Comparison of ENCODE assay signal across 21 cellular contexts in the genomic region with DNA sequence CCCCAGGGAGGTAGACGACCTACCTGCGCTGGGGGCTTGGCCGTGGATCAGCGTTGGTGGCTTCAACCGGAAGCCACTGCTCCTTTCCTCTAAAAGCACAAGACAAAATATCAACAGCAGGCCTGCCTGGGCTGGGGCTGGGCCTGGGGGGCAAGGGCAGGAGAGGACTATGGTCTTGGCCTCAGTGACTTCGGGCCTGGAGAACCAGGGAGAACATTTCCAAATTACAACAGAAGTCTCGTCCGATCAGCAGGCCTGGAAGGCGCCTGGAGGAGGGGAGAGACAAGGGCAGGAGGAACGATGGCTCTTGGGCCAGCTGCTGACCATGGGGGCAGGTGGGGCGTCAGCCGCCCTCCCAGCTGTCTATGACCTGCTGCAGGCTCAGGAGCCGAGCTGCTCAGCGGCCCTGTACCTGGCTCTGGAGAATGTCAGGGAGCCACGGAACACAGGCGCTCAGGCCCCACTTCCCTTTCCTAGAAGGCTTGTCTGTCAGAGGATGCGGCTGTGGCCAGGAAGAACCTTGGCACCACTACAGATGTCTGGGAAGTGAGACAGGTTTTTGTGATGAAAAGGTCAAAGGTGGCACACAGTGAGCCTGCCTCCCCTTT. TPM values are rescaled to one million over a fixed set of nuclear protein-coding genes. Genes with fewer than 3 reads are reported as not detected.
DNase-seq lines count a peak whose midpoint lies in the region; ATAC-seq and TF ChIP-seq lines count a peak whose summit lies in the region.
"Had no signal": no experiment of that assay in that cellular context is flagged by ENCODE, and none has a peak within 500 bp of the region (broad histone marks: within the 10 kb centered on the region; RNA-seq: fewer than 3 reads in every experiment).

No MANE protein-coding gene starts in this region.

- CTCF ChIA-PET in activated CD8-positive, alpha-beta T cell treated with anti-CD3 and anti-CD28 coated beads, Interleukin-2, amount 10 ng/mL, durations not matched to agents 7 days and 5 days (lab: Charles Lee) = no interaction called here
- CTCF ChIA-PET in activated CD8-positive, alpha-beta T cell treated with anti-CD3 and anti-CD28 coated beads for 36 hours (lab: Charles Lee) = no interaction called here

- peaks cover 0 to 36% (median 8%) of the 10 kb centered on the region in 4 donors for H3K36me3 ChIP-seq in right lobe of liver

- no peaks in the 10 kb centered on the region for H3K27me3 ChIP-seq in right lobe of liver
- H3K27me3 ChIP-seq: foreskin keratinocyte had no signal

- no peak overlapping the region for H3K4me3 ChIP-seq in right lobe of liver

- H3K36me3 Mint-ChIP-seq in activated CD8-positive, alpha-beta T cell treated with anti-CD3 and anti-CD28 coated beads, Interleukin-2, amount 10 ng/mL, durations not matched to agents 7 days and 5 days (ENCODE audit: low read depth) = peaks cover 33% of the 10 kb centered on the region
- peaks cover 16% of the 10 kb centered on the region for H3K36me3 Mint-ChIP-seq in activated CD8-positive, alpha-beta T cell treated with anti-CD3 and anti-CD28 coated beads for 36 hours (ENCODE audit: low read depth)
- peaks cover 58% of the 10 kb centered on the region for H3K36me3 Mint-ChIP-seq in brain
- peaks cover 38 to 50% of the 10 kb centered on the region in 2 donors for H3K36me3 Mint-ChIP-seq in stimulated activated naive B cell treated with anti-CD40 and anti-IgM and Interleukin-4, amounts not matched to agents 10 μg/mL and 1 μg/mL and 100 μg/mL, for 72 hours

- H3K4me3 Mint-ChIP-seq in activated CD8-positive, alpha-beta T cell treated with anti-CD3 and anti-CD28 coated beads, Interleukin-2, amount 10 ng/mL, durations not matched to agents 7 days and 5 days = no peak overlapping the region
- H3K4me3 Mint-ChIP-seq in activated CD8-positive, alpha-beta T cell treated with anti-CD3 and anti-CD28 coated beads for 36 hours = no peak overlapping the region
- H3K4me3 Mint-ChIP-seq in brain = no peak overlapping the region
- no peak overlapping the region for H3K4me3 Mint-ChIP-seq in stimulated activated naive B cell treated with anti-CD40 and anti-IgM and Interleukin-4, amounts not matched to agents 10 μg/mL and 1 μg/mL and 100 μg/mL, for 72 hours
- H3K4me3 Mint-ChIP-seq: activated CD4-positive, alpha-beta T cell treated with anti-CD3 and anti-CD28 coated beads for 36 hours; stimulated activated memory B cell treated with anti-CD40 and anti-IgM and Interleukin-4, amounts not matched to agents 10 μg/mL and 1 μg/mL and 100 μg/mL, for 72 hours; type B pancreatic cell had no signal

- H3K4me1 ChIP-seq in right lobe of liver = peaks cover 0 to 28% (median 14%) of the 10 kb centered on the region in 4 donors
- H3K4me1 ChIP-seq: foreskin keratinocyte had no signal

- intact Hi-C loops in activated CD8-positive, alpha-beta T cell treated with anti-CD3 and anti-CD28 coated beads for 36 hours (cut with micrococcal nuclease) = no loop called here
- intact Hi-C loops in right lobe of liver (cut with DNase I) = no loop called here

- peak overlapping the region; percentile 24 for H3K27ac Mint-ChIP-seq in activated CD8-positive, alpha-beta T cell treated with anti-CD3 and anti-CD28 coated beads, Interleukin-2, amount 10 ng/mL, durations not matched to agents 7 days and 5 days
- no peak overlapping the region for H3K27ac Mint-ChIP-seq in activated CD8-positive, alpha-beta T cell treated with anti-CD3 and anti-CD28 coated beads for 36 hours
- H3K27ac Mint-ChIP-seq in brain = peak overlapping the region in 3 of 5 experiments; percentile 36 to 71 (median 67)
- peak overlapping the region; percentile 51 for H3K27ac Mint-ChIP-seq in stimulated activated naive B cell treated with anti-CD40 and anti-IgM and Interleukin-4, amounts not matched to agents 10 μg/mL and 1 μg/mL and 100 μg/mL, for 72 hours
- H3K27ac Mint-ChIP-seq: activated CD4-positive, alpha-beta T cell treated with anti-CD3 and anti-CD28 coated beads for 36 hours; stimulated activated memory B cell treated with anti-CD40 and anti-IgM and Interleukin-4, amounts not matched to agents 10 μg/mL and 1 μg/mL and 100 μg/mL, for 72 hours; type B pancreatic cell had no signal

- 90% methylated on average over 2 of the region's 17 CpGs for WGBS in right lobe of liver (ENCODE audit: insufficient coverage, low coverage, low lambda C conversion rate, missing lambda C conversion rate)

- H3K4me1 Mint-ChIP-seq in activated CD8-positive, alpha-beta T cell treated with anti-CD3 and anti-CD28 coated beads, Interleukin-2, amount 10 ng/mL, durations not matched to agents 7 days and 5 days (ENCODE audit: low read depth) = no peaks in the 10 kb centered on the region
- no peaks in the 10 kb centered on the region for H3K4me1 Mint-ChIP-seq in activated CD8-positive, alpha-beta T cell treated with anti-CD3 and anti-CD28 coated beads for 36 hours (ENCODE audit: low read depth)
- H3K4me1 Mint-ChIP-seq in brain = peaks cover 23% of the 10 kb centered on the region
- peaks cover 0 to 2% of the 10 kb centered on the region in 2 donors for H3K4me1 Mint-ChIP-seq in stimulated activated naive B cell treated with anti-CD40 and anti-IgM and Interleukin-4, amounts not matched to agents 10 μg/mL and 1 μg/mL and 100 μg/mL, for 72 hours
- H3K4me1 Mint-ChIP-seq: activated CD4-positive, alpha-beta T cell treated with anti-CD3 and anti-CD28 coated beads for 36 hours had no signal

- no peak for ATAC-seq in activated CD8-positive, alpha-beta T cell treated with anti-CD3 and anti-CD28 coated beads, Interleukin-2, amount 10 ng/mL, durations not matched to agents 7 days and 5 days
- no peak for ATAC-seq in activated CD8-positive, alpha-beta T cell treated with anti-CD3 and anti-CD28 coated beads for 36 hours
- no peak for ATAC-seq in stimulated activated naive B cell treated with anti-CD40 and anti-IgM and Interleukin-4, amounts not matched to agents 10 μg/mL and 1 μg/mL and 100 μg/mL, for 72 hours (replicated peaks)
- no peak for ATAC-seq in GM21390 (IDR thresholded peaks at IDR 0.05; ENCODE audit: unreplicated experiment)
- ATAC-seq in right lobe of liver = no peak
- ATAC-seq: activated CD4-positive, alpha-beta T cell treated with anti-CD3 and anti-CD28 coated beads for 36 hours; foreskin keratinocyte; stimulated activated memory B cell treated with anti-CD40 and anti-IgM and Interleukin-4, amounts not matched to agents 10 μg/mL and 1 μg/mL and 100 μg/mL, for 72 hours had no signal

- no peaks in the 10 kb centered on the region for H3K9me3 Mint-ChIP-seq in activated CD8-positive, alpha-beta T cell treated with anti-CD3 and anti-CD28 coated beads, Interleukin-2, amount 10 ng/mL, durations not matched to agents 7 days and 5 days (ENCODE audit: insufficient read depth)
- H3K9me3 Mint-ChIP-seq in activated CD8-positive, alpha-beta T cell treated with anti-CD3 and anti-CD28 coated beads for 36 hours = no peaks in the 10 kb centered on the region
- no peaks in the 10 kb centered on the region for H3K9me3 Mint-ChIP-seq in brain
- no peaks in the 10 kb centered on the region for H3K9me3 Mint-ChIP-seq in stimulated activated naive B cell treated with anti-CD40 and anti-IgM and Interleukin-4, amounts not matched to agents 10 μg/mL and 1 μg/mL and 100 μg/mL, for 72 hours
- H3K9me3 Mint-ChIP-seq: stimulated activated memory B cell treated with anti-CD40 and anti-IgM and Interleukin-4, amounts not matched to agents 10 μg/mL and 1 μg/mL and 100 μg/mL, for 72 hours; type B pancreatic cell had no signal

- no peak for DNase-seq in activated CD8-positive, alpha-beta T cell treated with anti-CD3 and anti-CD28 coated beads, Interleukin-2, amount 10 ng/mL, durations not matched to agents 7 days and 5 days
- DNase-seq in activated CD8-positive, alpha-beta T cell treated with anti-CD3 and anti-CD28 coated beads for 36 hours = no peak
- peak; percentile 33 to 37 for DNase-seq in lung microvascular endothelial cell (ENCODE audit: low read depth in 2 of 2)
- DNase-seq in stimulated activated naive B cell treated with anti-CD40 and anti-IgM and Interleukin-4, amounts not matched to agents 10 μg/mL and 1 μg/mL and 100 μg/mL, for 72 hours = no peak
- no peak for DNase-seq in activated CD4-positive, CD25-positive, alpha-beta regulatory T cell (lab: John Stamatoyannopoulos, UW)
- DNase-seq in right lobe of liver = no peak
- DNase-seq: 8988T; activated CD4-positive, alpha-beta T cell treated with anti-CD3 and anti-CD28 coated beads for 36 hours; activated CD8-positive, alpha-beta memory T cell treated with anti-CD3 and anti-CD28 coated beads, Interleukin-2, amount 50 U/mL, for 48 hours; activated effector memory CD4-positive, alpha-beta T cell treated with anti-CD3 and anti-CD28 coated beads, Interleukin-2, amount 50 U/mL, for 16 hours; amniotic stem cell; Calu3; foreskin keratinocyte; KG1; kidney; midbrain; NCI-H1048 had no signal

- POLR2A ChIA-PET in activated CD8-positive, alpha-beta T cell treated with anti-CD3 and anti-CD28 coated beads, Interleukin-2, amount 10 ng/mL, durations not matched to agents 7 days and 5 days (lab: Charles Lee) = no interaction called here
- POLR2A ChIA-PET in activated CD8-positive, alpha-beta T cell treated with anti-CD3 and anti-CD28 coated beads for 36 hours (lab: Charles Lee) = no interaction called here

- no peaks in the 10 kb centered on the region for H3K27me3 Mint-ChIP-seq in activated CD8-positive, alpha-beta T cell treated with anti-CD3 and anti-CD28 coated beads, Interleukin-2, amount 10 ng/mL, durations not matched to agents 7 days and 5 days (ENCODE audit: low read depth)
- H3K27me3 Mint-ChIP-seq in activated CD8-positive, alpha-beta T cell treated with anti-CD3 and anti-CD28 coated beads for 36 hours = no peaks in the 10 kb centered on the region
- H3K27me3 Mint-ChIP-seq in brain = no peaks in the 10 kb centered on the region
- no peaks in the 10 kb centered on the region for H3K27me3 Mint-ChIP-seq in stimulated activated naive B cell treated with anti-CD40 and anti-IgM and Interleukin-4, amounts not matched to agents 10 μg/mL and 1 μg/mL and 100 μg/mL, for 72 hours
- H3K27me3 Mint-ChIP-seq: activated CD4-positive, alpha-beta T cell treated with anti-CD3 and anti-CD28 coated beads for 36 hours; stimulated activated memory B cell treated with anti-CD40 and anti-IgM and Interleukin-4, amounts not matched to agents 10 μg/mL and 1 μg/mL and 100 μg/mL, for 72 hours; type B pancreatic cell had no signal

- no peaks in the 10 kb centered on the region for H3K9me3 ChIP-seq in right lobe of liver

- no peak overlapping the region for H3K27ac ChIP-seq in right lobe of liver
- H3K27ac ChIP-seq: foreskin keratinocyte had no signal

- no peak for TF ChIP-seq CTCF in activated CD8-positive, alpha-beta T cell treated with anti-CD3 and anti-CD28 coated beads for 36 hours (IDR thresholded peaks at IDR 0.05)
- no peak for TF ChIP-seq CTCF in brain (conservative IDR thresholded peaks at IDR 0.05)
- no peak for TF ChIP-seq CTCF in right lobe of liver (IDR thresholded peaks at IDR 0.05)

- TF ChIP-seq POLR2A in right lobe of liver (IDR thresholded peaks at IDR 0.05) = no peak

RNA-seq across cellular contexts. Expression of a gene that starts 19.4 kb away (rescaled TPM):
- total RNA-seq in activated CD8-positive, alpha-beta T cell treated with anti-CD3 and anti-CD28 coated beads, Interleukin-2, amount 10 ng/mL, durations not matched to agents 7 days and 5 days = 10 to 100 TPM; 11.4 to 12.0 TPM
- 1 to 10 TPM; 2.1 to 2.8 TPM for total RNA-seq in activated CD8-positive, alpha-beta T cell treated with anti-CD3 and anti-CD28 coated beads for 36 hours
- 43.6 TPM for polyA plus RNA-seq in brain (ENCODE audit: insufficient read depth, low read depth, low replicate concordance)
- total RNA-seq in lung microvascular endothelial cell (2.4 and 4.6 TPM in 2 replicates), right lobe of liver (1 to 10 TPM; 1.1 to 7.9 (median 5.0) TPM)

RNA-seq across cellular contexts. Expression of a gene that starts 28.8 kb away (rescaled TPM):
- total RNA-seq in activated CD8-positive, alpha-beta T cell treated with anti-CD3 and anti-CD28 coated beads, Interleukin-2, amount 10 ng/mL, durations not matched to agents 7 days and 5 days = 1 to 10 TPM; 6.2 to 6.8 TPM
- 1 to 10 TPM; 1.2 to 2.5 TPM for total RNA-seq in activated CD8-positive, alpha-beta T cell treated with anti-CD3 and anti-CD28 coated beads for 36 hours
- polyA plus RNA-seq in brain (ENCODE audit: insufficient read depth, low read depth, low replicate concordance) = 4.6 TPM
- 3.9 and 7.7 TPM in 2 replicates for total RNA-seq in lung microvascular endothelial cell
- 1 to 10 TPM; 1.7 to 3.9 (median 2.8) TPM for total RNA-seq in right lobe of liver

RNA-seq across cellular contexts. Expression of a gene that starts 29.9 kb away (rescaled TPM):
- 100 to 1,000 TPM; 225 to 228 TPM for total RNA-seq in activated CD8-positive, alpha-beta T cell treated with anti-CD3 and anti-CD28 coated beads, Interleukin-2, amount 10 ng/mL, durations not matched to agents 7 days and 5 days
- 100 to 1,000 TPM; 233 to 237 TPM for total RNA-seq in activated CD8-positive, alpha-beta T cell treated with anti-CD3 and anti-CD28 coated beads for 36 hours
- 691 TPM for polyA plus RNA-seq in brain (ENCODE audit: insufficient read depth, low read depth, low replicate concordance)
- total RNA-seq in lung microvascular endothelial cell (219 and 282 TPM in 2 replicates), right lobe of liver (100 to 1,000 TPM; 108 to 161 (median 157) TPM)

RNA-seq across cellular contexts. Expression of a gene that starts 44.4 kb away (rescaled TPM):
- total RNA-seq in activated CD8-positive, alpha-beta T cell treated with anti-CD3 and anti-CD28 coated beads, Interleukin-2, amount 10 ng/mL, durations not matched to agents 7 days and 5 days = 10 to 100 TPM; 82.2 to 93.6 TPM
- total RNA-seq in activated CD8-positive, alpha-beta T cell treated with anti-CD3 and anti-CD28 coated beads for 36 hours = 10 to 100 TPM; 74.3 to 87.5 TPM
- polyA plus RNA-seq in brain (ENCODE audit: insufficient read depth, low read depth, low replicate concordance) = 183 TPM
- 18.5 and 25.4 TPM in 2 replicates for total RNA-seq in lung microvascular endothelial cell
- total RNA-seq in right lobe of liver = 10 to 100 TPM; 21.7 to 49.5 (median 24.5) TPM

Comparison
In these comparisons a context has a peak if more than half of its experiments do, and no peak if none do; other contexts are left out.
1. DNase-seq: peak in lung microvascular endothelial cell (2 of 2); none in activated CD8-positive, alpha-beta T cell treated with anti-CD3 and anti-CD28 coated beads, Interleukin-2, amount 10 ng/mL, durations not matched to agents 7 days and 5 days (single experiment), activated CD8-positive, alpha-beta T cell treated with anti-CD3 and anti-CD28 coated beads for 36 hours (single experiment), stimulated activated naive B cell treated with anti-CD40 and anti-IgM and Interleukin-4, amounts not matched to agents 10 μg/mL and 1 μg/mL and 100 μg/mL, for 72 hours (single experiment), activated CD4-positive, CD25-positive, alpha-beta regulatory T cell (0 of 4) and right lobe of liver (0 of 3).